In genomic region chr4:146520894-146521542, GRCh38 we compare ENCODE assay signal across 8 cellular contexts. TPM values are rescaled to one million over a fixed set of nuclear protein-coding genes. Genes with fewer than 3 reads are reported as not detected.
A peak's percentile ranks its signal among the peaks of the same experiment; 100 is the strongest.
DNase-seq lines count a peak whose midpoint lies in the region; ATAC-seq, FAIRE-seq and TF ChIP-seq lines count a peak whose summit lies in the region.

No MANE protein-coding gene starts in this region.

- peaks cover 52% of the 10 kb centered on the region for H3K79me2 ChIP-seq in K562 (ENCODE audit: control insufficient read depth, insufficient read depth, low read length)

- BruUV-seq in Panc1 (replicated peaks; lab: Mats Ljungman, UMichigan) (no TSS peak), K562 (replicated peaks; lab: Mats Ljungman, UMichigan) (no TSS peak)

- H3K27me3 ChIP-seq in Panc1 (ENCODE audit: control insufficient read depth, insufficient read depth, low read length) (no peaks in the 10 kb centered on the region), K562 (ENCODE audit: control insufficient read depth in 2 of 2, insufficient read depth in 2 of 2, low read length in 2 of 2) (no peaks in the 10 kb centered on the region), iPS-20b (ENCODE audit: insufficient read depth, low read length) (peaks cover 35% of the 10 kb centered on the region)

- H3K9ac ChIP-seq in K562 (ENCODE audit: insufficient read depth in 1 of 2, low read depth in 2 of 2, low read length in 2 of 2) (peak overlapping the region; percentile 95 to 99), iPS-20b (ENCODE audit: low read depth, low read length) (peak overlapping the region; percentile 83; the same call in 1 of the 2 replicates)

- under 1% methylated on average over 12 of the region's 12 CpGs for WGBS in K562 (ENCODE audit: insufficient coverage, low coverage, missing lambda C conversion rate)

- POLR2A ChIA-PET in Panc1 (lab: Charles Lee), result no interaction called here
- POLR2A ChIA-PET in K562 (lab: Yijun Ruan, JAX), result interaction anchor here (0.6 kb wide), 2 partner anchors 16 to 29 kb away, joined by 3 to 5 read pairs; no protein-coding TSS in a partner anchor

- peak; percentile 77 for FAIRE-seq in K562 (lab: Jason Lieb, UNC)

- H4K20me1 ChIP-seq in K562 (replicated peaks; ENCODE audit: control insufficient read depth, insufficient read depth, low read length), result no peaks in the 10 kb centered on the region

- H3K4me2 ChIP-seq in K562 (ENCODE audit: insufficient read depth, low read length), result peak overlapping the region; percentile 100

- no peak for TF ChIP-seq EP300 in K562 (IDR thresholded peaks at IDR 0.05; ENCODE audit: low read length)

- no peaks in the 10 kb centered on the region; the same call in 1 of the 2 replicates for H3K4me1 ChIP-seq in Panc1 (ENCODE audit: control insufficient read depth, insufficient read depth, low read length)
- H3K4me1 ChIP-seq in K562 (replicated peaks in 1 of 2; ENCODE audit: control insufficient read depth in 2 of 2, insufficient read depth in 2 of 2, low read length in 2 of 2), result peaks cover 13 to 15% of the 10 kb centered on the region in 2 experiments; a peak in 4 of 5 replicates
- no peaks in the 10 kb centered on the region for H3K4me1 ChIP-seq in iPS-20b (ENCODE audit: insufficient read depth, low read length)

- no peak for TF ChIP-seq CTCF in GM20000 (IDR thresholded peaks at IDR 0.05; ENCODE audit: extremely low read depth, missing control alignments)
- TF ChIP-seq CTCF in Panc1 (IDR thresholded peaks at IDR 0.05), result no peak
- TF ChIP-seq CTCF in K562 (IDR thresholded peaks at IDR 0.05 in 2 of 3, conservative IDR thresholded peaks at IDR 0.05 in 1 of 3; ENCODE audit: insufficient read depth in 2 of 3, low read depth in 1 of 3, low read length in 3 of 3), result no peak

- H3K9me3 ChIP-seq in Panc1 (ENCODE audit: control insufficient read depth, insufficient read depth, low read depth, low read length), result no peaks in the 10 kb centered on the region
- no peaks in the 10 kb centered on the region for H3K9me3 ChIP-seq in K562 (replicated peaks; ENCODE audit: control insufficient read depth, insufficient read depth, low read depth, low read length)
- no peaks in the 10 kb centered on the region for H3K9me3 ChIP-seq in iPS-20b (ENCODE audit: insufficient read depth, low read depth, low read length)

- no peaks in the 10 kb centered on the region for H3K9me1 ChIP-seq in K562 (ENCODE audit: control insufficient read depth, insufficient read depth, low read length)

- in situ Hi-C loops in Panc1 (cut with HindIII; ENCODE audit: low pct_unique_long_range_greater_than_20kb, low sequenced_read_pairs), result no loop called here
- in situ Hi-C loops in K562 (cut with MboI), result no loop called here

- H3K36me3 ChIP-seq in Panc1 (ENCODE audit: control insufficient read depth, insufficient read depth, low read length) (peaks cover 5% of the 10 kb centered on the region; the same call in 1 of the 2 replicates), K562 (ENCODE audit: control insufficient read depth, insufficient read depth, low read length) (peaks cover 2% of the 10 kb centered on the region; the same call in 2 of the 3 replicates), iPS-20b (ENCODE audit: insufficient read depth, low read depth, low read length) (no peaks in the 10 kb centered on the region)

- H3K4me3 ChIP-seq in Panc1 (ENCODE audit: low read depth in 2 of 2, low read length in 2 of 2), result peak overlapping the region; percentile 73 to 93
- H3K4me3 ChIP-seq in K562, result peak overlapping the region; percentile 85
- peak overlapping the region; percentile 98 for H3K4me3 ChIP-seq in iPS-20b (ENCODE audit: low read length)

- TF ChIP-seq POLR2A in K562 (conservative IDR thresholded peaks at IDR 0.05), result no peak; the same call in 1 of the 2 replicates

- intact Hi-C loops in Panc1 (cut with micrococcal nuclease; ENCODE audit: unreplicated experiment), result no loop called here
- intact Hi-C loops in K562 (cut with micrococcal nuclease), result loop anchor here (5.0 to 10.0 kb wide), 2 partner anchors 179 to 1094 kb away; partner anchors contain the start of gene TMEM184C

- H3K27ac ChIP-seq in Panc1 (ENCODE audit: low read length) (peak overlapping the region; percentile 77), K562 (ENCODE audit: extremely low read depth, low read depth, low read length) (peak overlapping the region; percentile 95), iPS-20b (ENCODE audit: low read length) (no peak overlapping the region)

- peak overlapping the region; percentile 100 for H2AFZ ChIP-seq in K562 (ENCODE audit: low read depth, low read length)

- TF ChIP-seq RAD21 in K562 (CRISPR knock-in tag; conservative IDR thresholded peaks at IDR 0.05 in 1 of 2, IDR thresholded peaks at IDR 0.05 in 1 of 2), result no peak

- peak; percentile 61 for DNase-seq in EL
- peak; percentile 48 for DNase-seq in GM20000 (ENCODE audit: low spot score)
- no peak for DNase-seq in Panc1 (ENCODE audit: low read depth, low spot score)
- peak; percentile 31 to 78 (median 42) for DNase-seq in K562 (ENCODE audit: extremely low read depth in 1 of 4, low spot score in 3 of 4)
- peak; percentile 39 for DNase-seq in stimulated activated CD8-positive, alpha-beta memory T cell treated with anti-CD3 and anti-CD28 coated beads, Interleukin-4, amount 100 ng/mL, for 48 hours

- ATAC-seq in HG03521 (IDR thresholded peaks at IDR 0.05; ENCODE audit: unreplicated experiment), result peak; percentile 33
- no peak for ATAC-seq in Panc1
- peak; percentile 77 for ATAC-seq in K562
- ATAC-seq in HG02840 (IDR thresholded peaks at IDR 0.05; ENCODE audit: low FRiP score, unreplicated experiment), result no peak

- CTCF ChIA-PET in Panc1 (lab: Charles Lee) (no interaction called here), K562 (lab: Yijun Ruan, JAX; ENCODE audit: low intra/inter-chr PET ratio) (no interaction called here)

TF ChIP-seq in K562, 482 proteins besides CTCF, POLR2A, EP300 and RAD21 (continues in another document):
- TF ChIP-seq ATF7 (IDR thresholded peaks at IDR 0.05), result peak; percentile 30
- TF ChIP-seq ZBTB11 (CRISPR knock-in tag; IDR thresholded peaks at IDR 0.05), result 0 out of 6 replicates have a peak, but pooled peaks of 1 of the 3 experiments have one; percentile 3
- TF ChIP-seq RFX7 (CRISPR knock-in tag; IDR thresholded peaks at IDR 0.05), result no peak
- no peak for TF ChIP-seq ATF1 (CRISPR knock-in tag; IDR thresholded peaks at IDR 0.05)
- peak; percentile 46 for TF ChIP-seq ATF1 (tag; IDR thresholded peaks at IDR 0.05)
- peak; percentile 58 for TF ChIP-seq CREM (IDR thresholded peaks at IDR 0.05; ENCODE audit: low read depth)
- peak in 1 of 2 experiments; percentile 47; a peak in 1 of 4 replicates for TF ChIP-seq FOXK2 (conservative IDR thresholded peaks at IDR 0.05 in 1 of 2, IDR thresholded peaks at IDR 0.05 in 1 of 2; ENCODE audit: low read depth in 2 of 2)
- TF ChIP-seq NBN (IDR thresholded peaks at IDR 0.05; ENCODE audit: low read depth), result peak; percentile 66; the same call in 1 of the 2 replicates
- TF ChIP-seq POLR2AphosphoS5 (IDR thresholded peaks at IDR 0.05; ENCODE audit: control insufficient read depth, insufficient read depth, low read depth, low read length), result peak; percentile 56
- TF ChIP-seq HDAC1 (IDR thresholded peaks at IDR 0.05), result peak in 1 of 2 experiments; percentile 31; a peak in 1 of 4 replicates

RNA-seq across cellular contexts. Expression of gene SLC10A7, which starts 0.7 kb away (rescaled TPM):
- total RNA-seq in Panc1 (2021; ENCODE audit: unreplicated experiment), result 1.5 TPM
- polyA plus RNA-seq in Panc1 (2012; ENCODE audit: insufficient read length), result 0.70 TPM
- 32.0 and 65.9 TPM in 2 replicates for total RNA-seq in K562 (2011; cell fraction: chromatin; rRNA removed; ENCODE audit: low replicate concordance)
- total RNA-seq in K562 (2011; cell fraction: nucleolus; rRNA removed), result 18.0 and 21.6 TPM in 2 replicates
- 41.2 and 63.6 TPM in 2 replicates for total RNA-seq in K562 (2011; cell fraction: nucleoplasm; rRNA removed)
- 11.4 and 16.1 TPM in 2 replicates for total RNA-seq in K562 (2014; rRNA removed)
- total RNA-seq in K562 (2014; rRNA removed; fragmentation: Illumina TruSeq; extraction: Trizol), result 22.8 and 25.3 TPM in 2 replicates
- 17.5 and 18.7 TPM in 2 replicates for total RNA-seq in K562 (2015; rRNA removed; fragmentation: Illumina TruSeq; extraction: Trizol)
- total RNA-seq in K562 (2021), result 13.9 and 14.8 TPM in 2 replicates
- 18.9 and 21.5 TPM in 2 replicates for polyA plus RNA-seq in K562 (2011; rRNA removed)
- 6.6 and 17.5 TPM in 2 replicates for polyA plus RNA-seq in K562 (2011; cell fraction: cytosol; rRNA removed)
- polyA plus RNA-seq in K562 (2011; cell fraction: nucleus; rRNA removed), result 13.3 and 21.5 TPM in 2 replicates
- 7.7 and 11.9 TPM in 2 replicates for polyA plus RNA-seq in K562 (2012)
- polyA plus RNA-seq in K562 (2014; fragmentation: Illumina TruSeq; extraction: Trizol), result 13.6 and 18.2 TPM in 2 replicates
- polyA plus RNA-seq in K562 (2014; fragmentation: Nextera tagmentation; extraction: Ambion mirVana), result 1 to 10 TPM; 6.4 to 8.9 TPM
- polyA plus RNA-seq in K562 (2014; rRNA removed), result 9.6 and 13.6 TPM in 2 replicates
- polyA minus RNA-seq in K562 (2011; rRNA and poly(A)+ RNA removed), result 32.3 and 37.2 TPM in 2 replicates
- 12.5 and 12.7 TPM in 2 replicates for polyA minus RNA-seq in K562 (2011; cell fraction: cytosol; rRNA and poly(A)+ RNA removed)
- 26.8 and 53.9 TPM in 2 replicates for polyA minus RNA-seq in K562 (2011; cell fraction: nucleus; rRNA and poly(A)+ RNA removed)

Comparison
In these comparisons a context has a peak if more than half of its experiments do, and no peak if none do; other contexts are left out.
1. ATAC-seq: peak in HG03521 (single experiment) and K562 (single experiment); none in Panc1 (single experiment) and HG02840 (single experiment).
2. Peak in every context shown above with its lines, with median percentiles within 50 percentile points of each other: H3K4me3 ChIP-seq.